1 cellular context compared by ENCODE assay signal in genomic region chr6:22067127-22067526, GRCh38.
TF ChIP-seq lines count a peak whose summit lies in the region.

No MANE protein-coding gene starts in this region.

TF ChIP-seq in WTC11, 78 proteins besides CTCF, POLR2A, EP300 and RAD21 (continued from another document):
- no peak for TF ChIP-seq ARID4B (CRISPR knock-in tag; IDR thresholded peaks at IDR 0.05; ENCODE audit: borderline replicate concordance)
- no peak for TF ChIP-seq KAT7 (CRISPR knock-in tag; IDR thresholded peaks at IDR 0.05; ENCODE audit: borderline replicate concordance)
- TF ChIP-seq, protein P1, sequence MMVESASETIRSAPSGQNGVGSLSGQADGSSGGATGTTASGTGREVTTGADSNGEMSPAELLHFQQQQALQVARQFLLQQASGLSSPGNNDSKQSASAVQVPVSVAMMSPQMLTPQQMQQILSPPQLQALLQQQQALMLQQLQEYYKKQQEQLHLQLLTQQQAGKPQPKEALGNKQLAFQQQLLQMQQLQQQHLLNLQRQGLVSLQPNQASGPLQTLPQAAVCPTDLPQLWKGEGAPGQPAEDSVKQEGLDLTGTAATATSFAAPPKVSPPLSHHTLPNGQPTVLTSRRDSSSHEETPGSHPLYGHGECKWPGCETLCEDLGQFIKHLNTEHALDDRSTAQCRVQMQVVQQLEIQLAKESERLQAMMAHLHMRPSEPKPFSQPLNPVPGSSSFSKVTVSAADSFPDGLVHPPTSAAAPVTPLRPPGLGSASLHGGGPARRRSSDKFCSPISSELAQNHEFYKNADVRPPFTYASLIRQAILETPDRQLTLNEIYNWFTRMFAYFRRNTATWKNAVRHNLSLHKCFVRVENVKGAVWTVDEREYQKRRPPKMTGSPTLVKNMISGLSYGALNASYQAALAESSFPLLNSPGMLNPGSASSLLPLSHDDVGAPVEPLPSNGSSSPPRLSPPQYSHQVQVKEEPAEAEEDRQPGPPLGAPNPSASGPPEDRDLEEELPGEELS (CRISPR knock-in tag; IDR thresholded peaks at IDR 0.05): no peak
- TF ChIP-seq ZBTB43 (CRISPR knock-in tag; IDR thresholded peaks at IDR 0.05): no peak
- TF ChIP-seq JUN (CRISPR knock-in tag; IDR thresholded peaks at IDR 0.05): no peak
